ENCODE assay signal across 8 cellular contexts in the genomic region with DNA sequence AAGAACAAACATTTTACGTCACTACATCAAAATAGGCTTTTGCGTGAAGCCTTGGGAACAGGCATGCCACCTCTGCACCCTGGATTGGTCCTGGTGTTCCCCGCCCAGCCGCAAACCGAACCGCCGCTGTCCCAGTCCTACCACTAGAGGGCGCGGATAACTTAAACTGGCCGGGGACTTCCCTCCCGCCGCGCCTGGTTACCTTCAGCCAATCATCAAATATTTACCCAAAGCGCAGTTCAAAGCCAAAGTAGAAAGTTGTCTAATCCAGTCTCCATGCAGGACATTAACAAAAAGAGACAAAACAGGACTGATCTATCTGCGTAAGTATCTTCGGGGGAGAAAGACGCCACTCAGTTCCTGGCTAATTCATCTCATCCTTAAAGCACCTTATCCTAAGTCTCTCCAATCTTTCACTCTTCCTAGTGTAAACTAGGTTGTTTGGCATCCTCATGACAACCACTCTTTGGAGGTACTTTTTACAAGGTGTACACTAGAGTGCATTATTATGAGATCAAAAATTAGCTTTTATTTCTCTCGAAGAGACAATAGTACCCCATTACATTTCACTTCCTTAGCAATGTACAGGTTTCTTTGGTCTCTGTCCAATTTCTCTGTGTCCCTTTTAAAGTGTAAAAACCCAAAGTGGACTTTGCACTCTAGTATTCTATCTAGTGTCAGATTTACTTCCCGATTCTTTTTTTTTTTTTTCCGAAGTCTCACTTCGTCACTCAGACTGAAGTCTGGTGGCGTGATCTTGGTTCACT. TPM values are rescaled to one million over a fixed set of nuclear protein-coding genes. Genes with fewer than 3 reads are reported as not detected.
DNase-seq lines count a peak whose midpoint lies in the region; ATAC-seq and TF ChIP-seq lines count a peak whose summit lies in the region.

No MANE protein-coding gene starts in this region.

- H3K4me2 ChIP-seq in MM.1S (ENCODE audit: low read depth, low read length) (peak overlapping the region; percentile 93), neural progenitor cell (no peak overlapping the region)

- peak; percentile 88 for DNase-seq in MM.1S
- DNase-seq in SIG-M5 treated with dmso at 0.1 percent for 504 hours (lab: John Stamatoyannopoulos, UW; ENCODE audit: unreplicated experiment), result peak; percentile 88
- DNase-seq in activated effector memory CD4-positive, alpha-beta T cell treated with anti-CD3 and anti-CD28 coated beads, Interleukin-2, amount 50 U/mL, for 16 hours, result peak; percentile 95
- DNase-seq in fibroblast of the aortic adventitia (ENCODE audit: low read depth), result peak; percentile 84
- DNase-seq in neural progenitor cell (ENCODE audit: low spot score), result peak; percentile 91

- H3K9me2 ChIP-seq in MM.1S (replicated peaks; ENCODE audit: insufficient read depth, low read length), result no peaks in the 10 kb centered on the region

- no peaks in the 10 kb centered on the region for H3K36me3 Mint-ChIP-seq in neural progenitor cell
- H3K36me3 Mint-ChIP-seq in stimulated activated naive CD8-positive, alpha-beta T cell treated with anti-CD3 and anti-CD28 coated beads, Interleukin-15, Interleukin-2, amounts not matched to agents 100 ng/mL and 50 ng/mL, for 24 hours (ENCODE audit: low read depth), result no peaks in the 10 kb centered on the region

- H3K4me1 Mint-ChIP-seq in neural progenitor cell, result peaks cover 9% of the 10 kb centered on the region
- peaks cover 24% of the 10 kb centered on the region for H3K4me1 Mint-ChIP-seq in stimulated activated naive CD8-positive, alpha-beta T cell treated with anti-CD3 and anti-CD28 coated beads, Interleukin-15, Interleukin-2, amounts not matched to agents 100 ng/mL and 50 ng/mL, for 24 hours (ENCODE audit: low read depth)

- H3K36me3 ChIP-seq in MM.1S (replicated peaks; ENCODE audit: insufficient read depth, low read length) (no peaks in the 10 kb centered on the region), neural progenitor cell (no peaks in the 10 kb centered on the region)

- no peaks in the 10 kb centered on the region for H3K9me3 ChIP-seq in MM.1S (replicated peaks; ENCODE audit: insufficient read depth, low read length)
- no peaks in the 10 kb centered on the region for H3K9me3 ChIP-seq in neural progenitor cell (ENCODE audit: low read depth)

- peak overlapping the region; percentile 82 for H2AFZ ChIP-seq in MM.1S (ENCODE audit: low read length)
- no peak overlapping the region for H2AFZ ChIP-seq in neural progenitor cell (replicated peaks)

- H3K79me2 ChIP-seq in MM.1S (ENCODE audit: low read length), result peaks cover 10% of the 10 kb centered on the region
- peaks cover 6% of the 10 kb centered on the region for H3K79me2 ChIP-seq in neural progenitor cell (ENCODE audit: low read depth)

- H3K27me3 ChIP-seq in MM.1S (replicated peaks; ENCODE audit: insufficient read depth, low read length) (no peaks in the 10 kb centered on the region), neural progenitor cell (peaks cover 39% of the 10 kb centered on the region)

- H3K9ac ChIP-seq in MM.1S (ENCODE audit: low read length), result peak overlapping the region; percentile 67
- H3K9ac ChIP-seq in neural progenitor cell, result no peak overlapping the region

- H3F3A ChIP-seq in MM.1S (ENCODE audit: insufficient read depth, low read length) (0 out of 2 replicates have a peak, but pooled peaks cover 3% of the 10 kb centered on the region), neural progenitor cell (ENCODE audit: low read depth) (no peaks in the 10 kb centered on the region)

- peak overlapping the region; percentile 44 for H3K4me3 Mint-ChIP-seq in neural progenitor cell
- H3K4me3 Mint-ChIP-seq in stimulated activated naive CD8-positive, alpha-beta T cell treated with anti-CD3 and anti-CD28 coated beads, Interleukin-15, Interleukin-2, amounts not matched to agents 100 ng/mL and 50 ng/mL, for 24 hours, result peak overlapping the region; percentile 42

- H4K20me1 ChIP-seq in MM.1S (ENCODE audit: insufficient read depth, low read length), result no peaks in the 10 kb centered on the region
- H4K20me1 ChIP-seq in neural progenitor cell (ENCODE audit: low read depth), result peaks cover 8% of the 10 kb centered on the region

- H3K9me3 Mint-ChIP-seq in neural progenitor cell, result no peaks in the 10 kb centered on the region
- H3K9me3 Mint-ChIP-seq in stimulated activated naive CD8-positive, alpha-beta T cell treated with anti-CD3 and anti-CD28 coated beads, Interleukin-15, Interleukin-2, amounts not matched to agents 100 ng/mL and 50 ng/mL, for 24 hours, result no peaks in the 10 kb centered on the region

- H3K27ac ChIP-seq in MM.1S (ENCODE audit: low read length) (peak overlapping the region; percentile 67), neural progenitor cell (no peak overlapping the region)

- peaks cover 14% of the 10 kb centered on the region for H3K4me1 ChIP-seq in MM.1S (ENCODE audit: low read length)
- H3K4me1 ChIP-seq in neural progenitor cell, result peaks cover 3% of the 10 kb centered on the region

- H3K4me3 ChIP-seq in MM.1S (ENCODE audit: low read length) (peak overlapping the region; percentile 54), fibroblast of the aortic adventitia (ENCODE audit: low read depth, low read length) (no peak overlapping the region), neural progenitor cell (no peak overlapping the region)

- no peak overlapping the region for H3K27ac Mint-ChIP-seq in neural progenitor cell
- H3K27ac Mint-ChIP-seq in stimulated activated naive CD8-positive, alpha-beta T cell treated with anti-CD3 and anti-CD28 coated beads, Interleukin-15, Interleukin-2, amounts not matched to agents 100 ng/mL and 50 ng/mL, for 24 hours, result no peak overlapping the region

- TF ChIP-seq CTCF in GM12874 (IDR thresholded peaks at IDR 0.05; ENCODE audit: insufficient read depth, low read depth, low read length) (peak; percentile 94), MM.1S (IDR thresholded peaks at IDR 0.05; ENCODE audit: low read length) (peak; percentile 94), fibroblast of the aortic adventitia (IDR thresholded peaks at IDR 0.05; ENCODE audit: insufficient read depth, low read length) (peak; percentile 93), neural progenitor cell (IDR thresholded peaks at IDR 0.05) (peak; percentile 93)

- H3K27me3 Mint-ChIP-seq in neural progenitor cell (ENCODE audit: insufficient read depth, low read depth), result peaks cover 9% of the 10 kb centered on the region
- peaks cover 4% of the 10 kb centered on the region for H3K27me3 Mint-ChIP-seq in stimulated activated naive CD8-positive, alpha-beta T cell treated with anti-CD3 and anti-CD28 coated beads, Interleukin-15, Interleukin-2, amounts not matched to agents 100 ng/mL and 50 ng/mL, for 24 hours

- ATAC-seq in GM21528 (IDR thresholded peaks at IDR 0.05; ENCODE audit: low FRiP score, unreplicated experiment), result no peak

RNA-seq across cellular contexts. Expression of a gene that starts 3.9 kb away (rescaled TPM):
- 12.6 and 19.6 TPM in 2 replicates for total RNA-seq in fibroblast of the aortic adventitia (ENCODE audit: low replicate concordance)
- 15.8 and 18.7 TPM in 2 replicates for total RNA-seq in neural progenitor cell (ENCODE audit: low replicate concordance)

RNA-seq across cellular contexts. Expression of a gene that starts 38.4 kb away (rescaled TPM):
- 2.7 and 6.2 TPM in 2 replicates for total RNA-seq in fibroblast of the aortic adventitia (ENCODE audit: low replicate concordance)
- 1.3 and 3.2 TPM in 2 replicates for total RNA-seq in neural progenitor cell (ENCODE audit: low replicate concordance)

RNA-seq across cellular contexts. Expression of a gene that starts 42.1 kb away (rescaled TPM):
- total RNA-seq in fibroblast of the aortic adventitia (ENCODE audit: low replicate concordance) (8.0 and 8.1 TPM in 2 replicates), neural progenitor cell (ENCODE audit: low replicate concordance) (3.7 and 11.0 TPM in 2 replicates)
